ENCODE assay signal across 9 cellular contexts in genomic region chr1:42165511-42166210, GRCh38. TPM values are rescaled to one million over a fixed set of nuclear protein-coding genes. Genes with fewer than 3 reads are reported as not detected.
DNase-seq lines count a peak whose midpoint lies in the region; ATAC-seq and TF ChIP-seq lines count a peak whose summit lies in the region.
"Had no signal": no experiment of that assay in that cellular context is flagged by ENCODE, and none has a peak within 500 bp of the region (broad histone marks: within the 10 kb centered on the region; RNA-seq: fewer than 3 reads in every experiment).

No MANE protein-coding gene starts in this region.

- no peaks in the 10 kb centered on the region for H4K20me1 ChIP-seq in GM23338 (replicated peaks; ENCODE audit: insufficient read depth)

- H3K4me1 ChIP-seq in GM23338 (ENCODE audit: insufficient read depth) (no peaks in the 10 kb centered on the region), duodenal mucosa (ENCODE audit: control insufficient read depth in 1 of 2, insufficient read depth in 2 of 2, low read length in 2 of 2) (peaks cover 41 to 42% of the 10 kb centered on the region in 2 donors)

- H3K9me3 ChIP-seq in duodenal mucosa (ENCODE audit: control insufficient read depth in 1 of 2, low read length in 2 of 2): peaks cover 0 to 2% of the 10 kb centered on the region in 2 donors

- H3K27ac ChIP-seq in GM23338 (ENCODE audit: low read depth) (no peak overlapping the region), duodenal mucosa (ENCODE audit: low read depth, low read length) (peak overlapping the region; percentile 22)

- ATAC-seq in GM23338 (peak; percentile 46), GM21381 (IDR thresholded peaks at IDR 0.05; ENCODE audit: unreplicated experiment) (no peak), GM21529 (IDR thresholded peaks at IDR 0.05; ENCODE audit: unreplicated experiment) (no peak), HG03342 (IDR thresholded peaks at IDR 0.05; ENCODE audit: unreplicated experiment) (no peak)
- ATAC-seq: GM12878 had no signal

- no peak overlapping the region for H3K4me3 Mint-ChIP-seq in GM23338
- no peak overlapping the region for H3K4me3 Mint-ChIP-seq in osteocyte (ENCODE audit: unreplicated experiment)
- no peak overlapping the region for H3K4me3 Mint-ChIP-seq in activated T-cell treated with anti-CD3 and anti-CD28 coated beads, Interleukin-2, amount 50 U/mL, for 24 hours

- H3K9me3 Mint-ChIP-seq in GM23338 (peaks cover 1% of the 10 kb centered on the region; the same call in 1 of the 3 replicates), osteocyte (ENCODE audit: unreplicated experiment) (peaks cover 8% of the 10 kb centered on the region)
- H3K9me3 Mint-ChIP-seq in activated T-cell treated with anti-CD3 and anti-CD28 coated beads, Interleukin-2, amount 50 U/mL, for 24 hours: peaks cover 7% of the 10 kb centered on the region

- no peaks in the 10 kb centered on the region for H3K9me2 ChIP-seq in GM23338 (ENCODE audit: insufficient read depth)

- H3K27me3 ChIP-seq in GM23338 (ENCODE audit: insufficient read depth) (no peaks in the 10 kb centered on the region; the same call in 1 of the 2 replicates), duodenal mucosa (ENCODE audit: control insufficient read depth in 1 of 2, insufficient read depth in 2 of 2, low read length in 2 of 2) (no peaks in the 10 kb centered on the region)

- H3K79me2 ChIP-seq in GM23338 (replicated peaks; ENCODE audit: insufficient read depth): no peaks in the 10 kb centered on the region

- H3K4me1 Mint-ChIP-seq in GM23338 (peaks cover 4% of the 10 kb centered on the region), osteocyte (ENCODE audit: unreplicated experiment) (peaks cover 15% of the 10 kb centered on the region)
- no peaks in the 10 kb centered on the region for H3K4me1 Mint-ChIP-seq in activated T-cell treated with anti-CD3 and anti-CD28 coated beads, Interleukin-2, amount 50 U/mL, for 24 hours (ENCODE audit: low read depth)

- H3F3A ChIP-seq in GM23338 (replicated peaks; ENCODE audit: low read depth): no peaks in the 10 kb centered on the region

- no peak overlapping the region for H3K27ac Mint-ChIP-seq in GM23338
- H3K27ac Mint-ChIP-seq in osteocyte (ENCODE audit: unreplicated experiment): no peak overlapping the region
- H3K27ac Mint-ChIP-seq in activated T-cell treated with anti-CD3 and anti-CD28 coated beads, Interleukin-2, amount 50 U/mL, for 24 hours: no peak overlapping the region

- peaks cover 4% of the 10 kb centered on the region for H3K27me3 Mint-ChIP-seq in GM23338 (ENCODE audit: insufficient read depth, low read depth, poor library complexity)
- H3K27me3 Mint-ChIP-seq in osteocyte (ENCODE audit: unreplicated experiment): peaks cover 10% of the 10 kb centered on the region
- H3K27me3 Mint-ChIP-seq in activated T-cell treated with anti-CD3 and anti-CD28 coated beads, Interleukin-2, amount 50 U/mL, for 24 hours: peaks cover 7% of the 10 kb centered on the region

- no peak for TF ChIP-seq CTCF in GM23338 (conservative IDR thresholded peaks at IDR 0.05; ENCODE audit: low read depth in 2 of 2)
- no peak for TF ChIP-seq CTCF in osteocyte (IDR thresholded peaks at IDR 0.05)

- DNase-seq in GM23338 (ENCODE audit: low spot score): peak; percentile 35
- DNase-seq in NCI-H460 (ENCODE audit: extremely low read depth, low read depth): peak; percentile 31
- DNase-seq in osteocyte (ENCODE audit: extremely low spot score, unreplicated experiment): peak; percentile 94
- DNase-seq in activated T-cell treated with anti-CD3 and anti-CD28 coated beads, Interleukin-2, amount 50 U/mL, for 24 hours: no peak

- no peak overlapping the region for H3K4me2 ChIP-seq in GM23338

- H3K9ac ChIP-seq in duodenal mucosa (ENCODE audit: low read depth in 1 of 2, low read length in 2 of 2): peak overlapping the region in 1 of 2 donors; percentile 13

- H3K36me3 Mint-ChIP-seq in GM23338 (ENCODE audit: low read depth) (no peaks in the 10 kb centered on the region), osteocyte (ENCODE audit: unreplicated experiment) (no peaks in the 10 kb centered on the region)
- no peaks in the 10 kb centered on the region for H3K36me3 Mint-ChIP-seq in activated T-cell treated with anti-CD3 and anti-CD28 coated beads, Interleukin-2, amount 50 U/mL, for 24 hours (ENCODE audit: low read depth)

- no peaks in the 10 kb centered on the region for H3K36me3 ChIP-seq in GM23338 (ENCODE audit: insufficient read depth)
- no peaks in the 10 kb centered on the region for H3K36me3 ChIP-seq in duodenal mucosa (ENCODE audit: control insufficient read depth in 1 of 2, insufficient read depth in 2 of 2, low read length in 2 of 2)

- H2AFZ ChIP-seq in GM23338: peak overlapping the region; percentile 84; the same call in 1 of the 2 replicates

- no peak overlapping the region for H3K4me3 ChIP-seq in GM23338
- peak overlapping the region in 1 of 2 donors; percentile 23 for H3K4me3 ChIP-seq in duodenal mucosa (ENCODE audit: low read depth in 1 of 2, low read length in 2 of 2)
- H3K4me3 ChIP-seq: GM12878 had no signal

TF ChIP-seq in GM23338, 12 proteins besides CTCF, POLR2A, EP300 and RAD21 (continues in another document):
- TF ChIP-seq NANOG (IDR thresholded peaks at IDR 0.05; ENCODE audit: borderline replicate concordance) (no peak), REST (IDR thresholded peaks at IDR 0.05; ENCODE audit: unreplicated experiment) (no peak), EZH2 (IDR thresholded peaks at IDR 0.05; ENCODE audit: low read depth, unreplicated experiment) (no peak), POLR2AphosphoS5 (IDR thresholded peaks at IDR 0.05; ENCODE audit: low read depth) (no peak), CREB1 (CRISPR knock-in tag; IDR thresholded peaks at IDR 0.05; ENCODE audit: low read depth) (no peak), EZH2phosphoT487 (IDR thresholded peaks at IDR 0.05; ENCODE audit: unreplicated experiment) (no peak), JUNB (IDR thresholded peaks at IDR 0.05; ENCODE audit: unreplicated experiment) (no peak), ZNF114 (CRISPR knock-in tag; IDR thresholded peaks at IDR 0.05) (no peak), ZNF331 (CRISPR knock-in tag; IDR thresholded peaks at IDR 0.05; ENCODE audit: low read depth) (no peak), STAT1 (IDR thresholded peaks at IDR 0.05; ENCODE audit: unreplicated experiment) (no peak)
- TF ChIP-seq, protein P1, sequence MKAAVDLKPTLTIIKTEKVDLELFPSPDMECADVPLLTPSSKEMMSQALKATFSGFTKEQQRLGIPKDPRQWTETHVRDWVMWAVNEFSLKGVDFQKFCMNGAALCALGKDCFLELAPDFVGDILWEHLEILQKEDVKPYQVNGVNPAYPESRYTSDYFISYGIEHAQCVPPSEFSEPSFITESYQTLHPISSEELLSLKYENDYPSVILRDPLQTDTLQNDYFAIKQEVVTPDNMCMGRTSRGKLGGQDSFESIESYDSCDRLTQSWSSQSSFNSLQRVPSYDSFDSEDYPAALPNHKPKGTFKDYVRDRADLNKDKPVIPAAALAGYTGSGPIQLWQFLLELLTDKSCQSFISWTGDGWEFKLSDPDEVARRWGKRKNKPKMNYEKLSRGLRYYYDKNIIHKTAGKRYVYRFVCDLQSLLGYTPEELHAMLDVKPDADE (IDR thresholded peaks at IDR 0.05): no peak

RNA-seq across cellular contexts. Expression of gene GUCA2A, which starts 1.1 kb away (rescaled TPM):
- total RNA-seq in GM23338 (2014; rRNA removed; shearing (Covaris generic)): not detected in 2 replicates
- polyA plus RNA-seq in GM23338 (2016; fragmentation: Nextera tagmentation; extraction: Ambion mirVana): not detected in 2 replicates
- total RNA-seq in NCI-H460 (2014; rRNA removed; shearing (Covaris generic)): not detected in 2 replicates
- not detected in 2 replicates for polyA plus RNA-seq in NCI-H460 (2014; cell fraction: nucleus; rRNA removed)
- not detected in 2 replicates for total RNA-seq in osteocyte
- total RNA-seq: GM12878 had no signal
- polyA plus RNA-seq: GM12878 had no signal

RNA-seq across cellular contexts. Expression of gene GUCA2B, which starts 12.5 kb away (rescaled TPM):
- total RNA-seq in GM23338 (2014; rRNA removed; shearing (Covaris generic)): not detected in 2 replicates
- polyA plus RNA-seq in GM23338 (2016; fragmentation: Nextera tagmentation; extraction: Ambion mirVana): not detected in 2 replicates
- not detected in 2 replicates for total RNA-seq in NCI-H460 (2014; rRNA removed; shearing (Covaris generic))
- polyA plus RNA-seq in NCI-H460 (2014; cell fraction: nucleus; rRNA removed): not detected in 2 replicates
- total RNA-seq in osteocyte: not detected in 2 replicates
- total RNA-seq: GM12878 had no signal
- polyA plus RNA-seq: GM12878 had no signal
